25 cellular contexts compared by ENCODE assay signal in the genomic region with DNA sequence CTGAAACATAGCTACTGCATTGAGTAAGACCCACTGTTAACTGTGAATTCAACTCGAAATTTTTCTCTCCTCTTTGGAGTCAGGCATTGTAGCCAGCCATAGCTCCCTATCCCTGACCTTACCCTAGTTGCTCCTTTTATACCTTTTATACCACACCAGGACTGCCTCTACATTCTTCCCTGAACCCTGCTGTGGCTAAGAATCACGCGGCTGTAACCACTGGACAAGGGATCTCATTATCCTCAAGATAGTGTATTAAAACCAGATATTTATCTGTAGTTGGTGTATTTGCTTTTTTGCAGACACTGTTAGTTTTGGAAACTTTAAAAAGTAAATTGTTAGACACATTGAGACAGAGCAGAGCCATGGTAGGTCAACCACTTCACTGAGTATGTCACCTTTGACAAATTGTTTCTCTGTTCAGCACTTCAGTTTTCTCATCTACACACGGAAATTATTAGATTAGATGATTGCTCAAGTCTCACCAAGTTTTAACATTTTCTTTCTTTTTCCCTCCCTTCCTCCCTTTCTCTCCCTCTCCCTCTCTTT.
DNase-seq lines count a peak whose midpoint lies in the region; ATAC-seq, FAIRE-seq and TF ChIP-seq lines count a peak whose summit lies in the region.
"Had no signal": no experiment of that assay in that cellular context is flagged by ENCODE, and none has a peak within 500 bp of the region (broad histone marks: within the 10 kb centered on the region; RNA-seq: fewer than 3 reads in every experiment).

No MANE protein-coding gene starts in this region.

- no peaks in the 10 kb centered on the region for H3K4me1 ChIP-seq in HepG2 (ENCODE audit: insufficient read depth, low read length)
- no peaks in the 10 kb centered on the region for H3K4me1 ChIP-seq in right lobe of liver
- peaks cover 0 to 27% of the 10 kb centered on the region in 2 experiments; a peak in 2 of 4 replicates for H3K4me1 ChIP-seq in SK-N-SH (ENCODE audit: control insufficient read depth in 1 of 2, insufficient read depth in 2 of 2, low read depth in 1 of 2, low read length in 1 of 2)
- peaks cover 31% of the 10 kb centered on the region for H3K4me1 ChIP-seq in fibroblast of lung (ENCODE audit: control insufficient read depth, extremely low read depth, insufficient read depth, low read length)

- ATAC-seq in HepG2: no peak
- no peak for ATAC-seq in right lobe of liver
- no peak for ATAC-seq in HG03196 (IDR thresholded peaks at IDR 0.05; ENCODE audit: unreplicated experiment)
- ATAC-seq: GM12878, Right ventricle myocardium inferior had no signal

- POLR2A ChIA-PET in HepG2 (lab: Yijun Ruan, JAX) (no interaction called here), SK-N-SH (lab: Yijun Ruan, JAX) (no interaction called here)

- TF ChIP-seq RAD21 in HepG2 (CRISPR knock-in tag; IDR thresholded peaks at IDR 0.05): no peak
- no peak for TF ChIP-seq RAD21 in SK-N-SH (IDR thresholded peaks at IDR 0.05; ENCODE audit: low read length)

- H3K79me2 ChIP-seq in HepG2 (ENCODE audit: insufficient read depth, low read length) (no peaks in the 10 kb centered on the region), SK-N-SH (ENCODE audit: insufficient read depth) (no peaks in the 10 kb centered on the region), fibroblast of lung (ENCODE audit: control insufficient read depth, insufficient read depth, low read length) (no peaks in the 10 kb centered on the region)

- peaks cover 24% of the 10 kb centered on the region for H3F3A ChIP-seq in SK-N-SH (replicated peaks; ENCODE audit: insufficient read depth)

- whole genome bisulfite sequencing in HepG2 (ENCODE audit: low lambda C conversion rate): 6% methylated on average over 4 of the region's 4 CpGs
- WGBS in right lobe of liver (ENCODE audit: insufficient coverage, low coverage, low lambda C conversion rate, missing lambda C conversion rate): 53% methylated on average over 4 of the region's 4 CpGs
- WGBS in SK-N-SH (ENCODE audit: low lambda C conversion rate): 36% methylated on average over 4 of the region's 4 CpGs

- H3K9me2 ChIP-seq in SK-N-SH: no peaks in the 10 kb centered on the region

- H2AFZ ChIP-seq in HepG2 (ENCODE audit: low read length): no peak overlapping the region
- H2AFZ ChIP-seq in SK-N-SH (ENCODE audit: low read depth): no peak overlapping the region
- no peak overlapping the region for H2AFZ ChIP-seq in fibroblast of lung (ENCODE audit: low read length)

- H4K20me1 ChIP-seq in HepG2 (ENCODE audit: insufficient read depth, low read length) (no peaks in the 10 kb centered on the region), SK-N-SH (ENCODE audit: insufficient read depth) (no peaks in the 10 kb centered on the region), fibroblast of lung (ENCODE audit: control insufficient read depth, extremely low read depth, insufficient read depth, low read length) (no peaks in the 10 kb centered on the region)

- H3K4me3 ChIP-seq in HepG2 (replicated peaks in 1 of 3; ENCODE audit: insufficient read depth in 1 of 3, low read depth in 2 of 3, low read length in 3 of 3): no peak overlapping the region
- no peak overlapping the region for H3K4me3 ChIP-seq in right lobe of liver
- H3K4me3 ChIP-seq in SK-N-SH (ENCODE audit: low read depth in 2 of 2, low read length in 1 of 2): no peak overlapping the region
- no peak overlapping the region for H3K4me3 ChIP-seq in fibroblast of lung (replicated peaks in 1 of 4; ENCODE audit: control extremely low read depth in 1 of 4, insufficient read depth in 1 of 4, low read depth in 3 of 4, low read length in 4 of 4)
- H3K4me3 ChIP-seq: GM12878, SJSA1 had no signal

- TF ChIP-seq POLR2A in HepG2 (IDR thresholded peaks at IDR 0.05; ENCODE audit: insufficient read depth in 1 of 2, low read depth in 2 of 2, low read length in 2 of 2): no peak
- no peak for TF ChIP-seq POLR2A in right lobe of liver (IDR thresholded peaks at IDR 0.05)

- H3K9ac ChIP-seq in HepG2 (ENCODE audit: insufficient read depth, low read depth, low read length): no peak overlapping the region
- H3K9ac ChIP-seq in SK-N-SH: no peak overlapping the region
- H3K9ac ChIP-seq in fibroblast of lung (ENCODE audit: insufficient read depth, low read length): no peak overlapping the region
- H3K9ac ChIP-seq: KMS-11 had no signal

- CTCF ChIA-PET in HepG2 (lab: Yijun Ruan, JAX; ENCODE audit: low intra/inter-chr PET ratio, low total read pairs) (no interaction called here), SK-N-SH (lab: Yijun Ruan, JAX) (no interaction called here)

- H3K27me3 ChIP-seq in HepG2 (ENCODE audit: control insufficient read depth in 1 of 2, insufficient read depth in 2 of 2, low read length in 2 of 2) (no peaks in the 10 kb centered on the region), right lobe of liver (no peaks in the 10 kb centered on the region), SK-N-SH (ENCODE audit: insufficient read depth) (no peaks in the 10 kb centered on the region), fibroblast of lung (ENCODE audit: control insufficient read depth, insufficient read depth, low read length) (no peaks in the 10 kb centered on the region)
- H3K27me3 ChIP-seq: SJSA1 had no signal

- no peak overlapping the region for H3K4me2 ChIP-seq in HepG2 (ENCODE audit: low read depth, low read length)
- H3K4me2 ChIP-seq in SK-N-SH: no peak overlapping the region
- H3K4me2 ChIP-seq in fibroblast of lung (ENCODE audit: extremely low read depth, insufficient read depth, low read length): no peak overlapping the region
- H3K4me2 ChIP-seq: KMS-11 had no signal

- FAIRE-seq in HepG2 (lab: Jason Lieb, UNC): no peak
- FAIRE-seq: GM12878, RCC 7860 had no signal

- H3K27ac ChIP-seq in HepG2 (ENCODE audit: extremely low read length, insufficient read depth, low read length) (no peak overlapping the region), right lobe of liver (no peak overlapping the region), SK-N-SH (ENCODE audit: low read depth in 2 of 2, low read length in 1 of 2) (peak overlapping the region in 1 of 2 experiments; percentile 24; a peak in 1 of 4 replicates), fibroblast of lung (ENCODE audit: insufficient read depth, low read length) (no peak overlapping the region)
- H3K27ac ChIP-seq: 22Rv1, HL-60, KMS-11, SJSA1 had no signal

- intact Hi-C loops in HepG2 (cut with micrococcal nuclease; ENCODE audit: unreplicated experiment): no loop called here
- intact Hi-C loops in right lobe of liver (cut with DNase I): no loop called here

- TF ChIP-seq EP300 in HepG2 (IDR thresholded peaks at IDR 0.05; ENCODE audit: low read depth in 2 of 2, low read length in 2 of 2): no peak
- TF ChIP-seq EP300 in HepG2 (CRISPR knock-in tag; IDR thresholded peaks at IDR 0.05; ENCODE audit: borderline replicate concordance): no peak
- TF ChIP-seq EP300 in SK-N-SH (IDR thresholded peaks at IDR 0.05; ENCODE audit: borderline replicate concordance in 1 of 2, low read depth in 1 of 2, low read length in 1 of 2): no peak

- in situ Hi-C loops in HepG2 (cut with HindIII; ENCODE audit: extremely low pct_ligation_motif_present, low pct_unique_long_range_greater_than_20kb): no loop called here

- TF ChIP-seq CTCF in HepG2 (CRISPR knock-in tag; IDR thresholded peaks at IDR 0.05) (no peak), right lobe of liver (IDR thresholded peaks at IDR 0.05) (no peak), SK-N-SH (IDR thresholded peaks at IDR 0.05) (no peak), fibroblast of lung (conservative IDR thresholded peaks at IDR 0.05 in 1 of 2, IDR thresholded peaks at IDR 0.05 in 1 of 2; ENCODE audit: low read depth in 1 of 2, low read length in 2 of 2) (no peak)

- H3K9me3 ChIP-seq in HepG2 (ENCODE audit: low read length) (no peaks in the 10 kb centered on the region), right lobe of liver (no peaks in the 10 kb centered on the region), SK-N-SH (no peaks in the 10 kb centered on the region), fibroblast of lung (ENCODE audit: control insufficient read depth, insufficient read depth, low read depth, low read length) (no peaks in the 10 kb centered on the region)
- H3K9me3 ChIP-seq: SJSA1 had no signal

- DNase-seq in HepG2 (ENCODE audit: low spot score) (no peak), right lobe of liver (no peak), SK-N-SH (no peak), fibroblast of lung (ENCODE audit: low read depth in 2 of 2) (peak; percentile 25 to 34), HPDE6-E6E7 (ENCODE audit: extremely low spot score) (no peak), amniotic stem cell (lab: John Stamatoyannopoulos, UW) (no peak), NCI-H2227 (lab: John Stamatoyannopoulos, UW; ENCODE audit: unreplicated experiment) (no peak)
- DNase-seq: CD4-positive, CD25-positive, alpha-beta regulatory T cell; COR-L47; DMS79; H7; NCI-H1105; NCI-H146; NCI-H2029; NCI-H345; NCI-H524 treated with DMSO at 0.1 percent for 48 hours; SW 1271 had no signal

- no peaks in the 10 kb centered on the region for H3K36me3 ChIP-seq in HepG2 (replicated peaks in 1 of 2; ENCODE audit: control insufficient read depth in 1 of 2, insufficient read depth in 2 of 2, low read length in 2 of 2)
- H3K36me3 ChIP-seq in right lobe of liver: no peaks in the 10 kb centered on the region
- H3K36me3 ChIP-seq in SK-N-SH (replicated peaks in 1 of 2; ENCODE audit: control insufficient read depth in 1 of 2, insufficient read depth in 2 of 2, low read length in 1 of 2): no peaks in the 10 kb centered on the region
- no peaks in the 10 kb centered on the region for H3K36me3 ChIP-seq in fibroblast of lung (ENCODE audit: control insufficient read depth, insufficient read depth, low read length)
- H3K36me3 ChIP-seq: SJSA1 had no signal

- BruUV-seq in HepG2 (replicated peaks; lab: Mats Ljungman, UMichigan): no TSS peak

TF ChIP-seq in HepG2, 621 proteins besides CTCF, POLR2A, EP300 and RAD21:
- TF ChIP-seq ZSCAN31 (CRISPR knock-in tag; IDR thresholded peaks at IDR 0.05; ENCODE audit: low read depth): no peak
- TF ChIP-seq HNRNPK (IDR thresholded peaks at IDR 0.05; ENCODE audit: low read depth, low read length, poor library complexity, severe bottlenecking): peak; percentile 83

TF ChIP-seq in SK-N-SH, 30 proteins besides CTCF, POLR2A, EP300 and RAD21:
- TF ChIP-seq, protein P1, sequence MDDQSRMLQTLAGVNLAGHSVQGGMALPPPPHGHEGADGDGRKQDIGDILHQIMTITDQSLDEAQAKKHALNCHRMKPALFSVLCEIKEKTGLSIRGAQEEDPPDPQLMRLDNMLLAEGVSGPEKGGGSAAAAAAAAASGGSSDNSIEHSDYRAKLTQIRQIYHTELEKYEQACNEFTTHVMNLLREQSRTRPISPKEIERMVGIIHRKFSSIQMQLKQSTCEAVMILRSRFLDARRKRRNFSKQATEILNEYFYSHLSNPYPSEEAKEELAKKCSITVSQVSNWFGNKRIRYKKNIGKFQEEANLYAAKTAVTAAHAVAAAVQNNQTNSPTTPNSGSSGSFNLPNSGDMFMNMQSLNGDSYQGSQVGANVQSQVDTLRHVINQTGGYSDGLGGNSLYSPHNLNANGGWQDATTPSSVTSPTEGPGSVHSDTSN (IDR thresholded peaks at IDR 0.05): peak; percentile 60
- peak; percentile 74 for TF ChIP-seq TCF12 (IDR thresholded peaks at IDR 0.05)
- no peak for TF ChIP-seq EZH2phosphoT487 (IDR thresholded peaks at IDR 0.05; ENCODE audit: borderline replicate concordance, low read depth)

Comparison
In these comparisons a context has a peak if more than half of its experiments do, and no peak if none do; other contexts are left out.
1. DNase-seq: peak in fibroblast of lung (2 of 2); none in HepG2 (single experiment), right lobe of liver (0 of 3), SK-N-SH (single experiment), HPDE6-E6E7 (single experiment), amniotic stem cell (single experiment) and NCI-H2227 (single experiment).